ENCODE assay signal across 14 cellular contexts in genomic region chr4:11698846-11699590, GRCh38.
DNase-seq lines count a peak whose midpoint lies in the region; ATAC-seq, FAIRE-seq and TF ChIP-seq lines count a peak whose summit lies in the region.
"Had no signal": no experiment of that assay in that cellular context is flagged by ENCODE, and none has a peak within 500 bp of the region (broad histone marks: within the 10 kb centered on the region; RNA-seq: fewer than 3 reads in every experiment).

No MANE protein-coding gene starts in this region.

- WGBS in spleen, 5 donors = 55 to 63% (median 57%) methylated on average over 5 of the region's 5 CpGs

- H3K27me3 ChIP-seq in HCT116 (ENCODE audit: insufficient read depth, low read length) = no peaks in the 10 kb centered on the region
- no peaks in the 10 kb centered on the region for H3K27me3 ChIP-seq in osteoblast (ENCODE audit: insufficient read depth, low read length)
- no peaks in the 10 kb centered on the region for H3K27me3 ChIP-seq in spleen (replicated peaks in 1 of 7)
- H3K27me3 ChIP-seq: cardiac muscle cell, stomach had no signal

- TSS peak; percentile 78 for BruUV-seq in HCT116 (replicated peaks; lab: Mats Ljungman, UMichigan)

- H3K4me3 ChIP-seq in HCT116 (replicated peaks in 1 of 2; ENCODE audit: low read depth in 1 of 2, low read length in 2 of 2) (peak overlapping the region in 1 of 2 experiments; percentile 3; a peak in 1 of 4 replicates), osteoblast (ENCODE audit: insufficient read depth, low read length) (no peak overlapping the region), spleen (no peak overlapping the region)
- H3K4me3 ChIP-seq: cardiac muscle cell, K562, stomach had no signal

- ATAC-seq in HCT116 = peak; percentile 87
- ATAC-seq in esophagus mucosa = peak; percentile 80
- ATAC-seq in GM19395 (IDR thresholded peaks at IDR 0.05; ENCODE audit: unreplicated experiment) = no peak
- ATAC-seq: K562 had no signal

- H3K9me3 ChIP-seq in HCT116 (ENCODE audit: control insufficient read depth in 1 of 2, insufficient read depth in 1 of 2, low read depth in 1 of 2, low read length in 2 of 2) = peaks cover 3 to 4% of the 10 kb centered on the region in 2 experiments; a peak in 3 of 4 replicates
- no peaks in the 10 kb centered on the region for H3K9me3 ChIP-seq in osteoblast (ENCODE audit: low read depth, low read length)
- H3K9me3 ChIP-seq in spleen = peaks cover 0 to 8% (median 4%) of the 10 kb centered on the region in 8 donors

- H4K20me1 ChIP-seq in HCT116 (ENCODE audit: insufficient read depth) (no peaks in the 10 kb centered on the region), osteoblast (ENCODE audit: insufficient read depth, low read length) (no peaks in the 10 kb centered on the region)

- intact Hi-C loops in HCT116 (cut with micrococcal nuclease) = loop anchor here (1.0 to 2.0 kb wide), 3 partner anchors 64 to 270 kb away; no protein-coding TSS in a partner anchor
- intact Hi-C loops in spleen (cut with DNase I; ENCODE audit: low total_unique reads) = no loop called here

- no peak for TF ChIP-seq CTCF in HCT116 (IDR thresholded peaks at IDR 0.05 in 2 of 3, conservative IDR thresholded peaks at IDR 0.05 in 1 of 3; ENCODE audit: borderline replicate concordance in 1 of 3, insufficient read depth in 1 of 3, low read depth in 2 of 3, low read length in 2 of 3)
- TF ChIP-seq CTCF in osteoblast (IDR thresholded peaks at IDR 0.05; ENCODE audit: extremely low read depth, low read depth, low read length) = no peak
- no peak for TF ChIP-seq CTCF in spleen (IDR thresholded peaks at IDR 0.05 in 8 of 11, conservative IDR thresholded peaks at IDR 0.05 in 3 of 11)

- peaks cover 0 to 7% of the 10 kb centered on the region in 2 experiments; a peak in 2 of 4 replicates for H3K36me3 ChIP-seq in HCT116 (ENCODE audit: control insufficient read depth in 1 of 2, insufficient read depth in 2 of 2, low read length in 2 of 2)
- H3K36me3 ChIP-seq in osteoblast (ENCODE audit: insufficient read depth, low read length) = no peaks in the 10 kb centered on the region
- H3K36me3 ChIP-seq in spleen = no peaks in the 10 kb centered on the region
- H3K36me3 ChIP-seq: cardiac muscle cell, stomach had no signal

- CTCF ChIA-PET in HCT116 (lab: Charles Lee) = interaction anchor here (0.9 to 1.6 kb wide), 3 partner anchors 8 to 73 kb away, joined by 3 to 4 read pairs (median 3); no protein-coding TSS in a partner anchor

- TF ChIP-seq RAD21 in HCT116 (IDR thresholded peaks at IDR 0.05; ENCODE audit: low read depth) = peak; percentile 37; the same call in 1 of the 2 replicates

- H3K9me2 ChIP-seq in HCT116 (ENCODE audit: insufficient read depth) = no peaks in the 10 kb centered on the region

- POLR2A ChIA-PET in HCT116 (lab: Charles Lee) = interaction anchor here (0.6 to 2.2 kb wide), 12 partner anchors 9 to 192 kb away, joined by 3 to 14 read pairs (median 4); no protein-coding TSS in a partner anchor

- RAD21 ChIA-PET in HCT116 (lab: Charles Lee; ENCODE audit: low non-redundant PET in 1 of 2, low total read pairs in 2 of 2, uncharacterized antibody in 2 of 2, unreplicated experiment in 2 of 2) = interaction anchor here in 1 of 2 experiments (0.9 kb wide), 1 partner anchor 74 kb away, joined by 4 read pairs; no protein-coding TSS in a partner anchor

- FAIRE-seq in RCC 7860 (lab: Jason Lieb, UNC) (peak; percentile 95), HTR-8/SVneo (lab: Jason Lieb, UNC) (no peak)
- FAIRE-seq: K562 had no signal

- DNase-seq in HCT116 (ENCODE audit: low read depth, low spot score) (peak; percentile 95), RCC 7860 (ENCODE audit: low spot score) (peak; percentile 89), osteoblast (ENCODE audit: insufficient read length, low spot score, missing footprints) (peak; percentile 41), HTR-8/SVneo (ENCODE audit: insufficient read length, low spot score) (no peak), spleen (no peak)
- no peak for DNase-seq in stimulated activated CD4-positive, alpha-beta T cell treated with anti-CD3 and anti-CD28 coated beads, Interleukin-2, amount 100 ng/mL, for 24 hours
- DNase-seq: activated CD4-positive, CD25-positive, alpha-beta regulatory T cell treated with anti-CD3 and anti-CD28 coated beads, Interleukin-2, amount 50 U/mL, for 72 hours; COR-L47; stomach had no signal

- H3K9ac ChIP-seq in HCT116 (ENCODE audit: low read length) = peak overlapping the region; percentile 72
- H3K9ac ChIP-seq: parathyroid adenoma had no signal

- H3K79me2 ChIP-seq in HCT116 (ENCODE audit: insufficient read depth, low read length) = no peaks in the 10 kb centered on the region; the same call in 1 of the 2 replicates
- no peaks in the 10 kb centered on the region for H3K79me2 ChIP-seq in osteoblast (ENCODE audit: insufficient read depth, low read length)
- H3K79me2 ChIP-seq: parathyroid adenoma had no signal

- TF ChIP-seq POLR2A in HCT116 (IDR thresholded peaks at IDR 0.05; ENCODE audit: borderline replicate concordance, extremely low read depth, insufficient read depth, insufficient read length) = peak; percentile 22
- TF ChIP-seq POLR2A in spleen (IDR thresholded peaks at IDR 0.05) = no peak

- H3K27ac ChIP-seq in HCT116 (ENCODE audit: low read depth, low read length) (peak overlapping the region; percentile 97), osteoblast (ENCODE audit: low read depth, low read length) (peak overlapping the region; percentile 6), spleen (no peak overlapping the region)
- H3K27ac ChIP-seq: cardiac muscle cell, parathyroid adenoma, stomach had no signal

- peaks cover 51 to 81% of the 10 kb centered on the region in 2 experiments for H3K4me1 ChIP-seq in HCT116 (ENCODE audit: control insufficient read depth in 1 of 2, insufficient read depth in 2 of 2, low read length in 2 of 2)
- H3K4me1 ChIP-seq in osteoblast (ENCODE audit: insufficient read depth, low read length) = peaks cover 41% of the 10 kb centered on the region
- H3K4me1 ChIP-seq in spleen = no peaks in the 10 kb centered on the region
- H3K4me1 ChIP-seq: parathyroid adenoma had no signal

- H3K4me2 ChIP-seq in HCT116 (ENCODE audit: low read length) (peak overlapping the region; percentile 63), osteoblast (ENCODE audit: insufficient read depth, low read length) (peak overlapping the region; percentile 28)

- H2AFZ ChIP-seq in HCT116 (ENCODE audit: low read depth, low read length, poor library complexity, severe bottlenecking) (no peak overlapping the region), osteoblast (ENCODE audit: low read length) (no peak overlapping the region)
- H2AFZ ChIP-seq: parathyroid adenoma had no signal

TF ChIP-seq in HCT116, 20 proteins besides CTCF, POLR2A, EP300 and RAD21 (continues in another document):
- TF ChIP-seq YY1 (IDR thresholded peaks at IDR 0.05; ENCODE audit: extremely low read depth, insufficient replicate concordance, low read depth, low read length) (peak; percentile 83), JUND (IDR thresholded peaks at IDR 0.05) (peak; percentile 89), FOSL1 (IDR thresholded peaks at IDR 0.05; ENCODE audit: low read depth) (peak; percentile 92), ZNF274 (IDR thresholded peaks at IDR 0.05; ENCODE audit: low read depth, low read length) (no peak), SRF (IDR thresholded peaks at IDR 0.05; ENCODE audit: low read depth) (peak; percentile 73), ATF3 (IDR thresholded peaks at IDR 0.05) (peak; percentile 64; the same call in 1 of the 2 replicates), CEBPB (IDR thresholded peaks at IDR 0.05; ENCODE audit: low read depth) (peak; percentile 96), MAX (IDR thresholded peaks at IDR 0.05) (peak; percentile 37; the same call in 1 of the 2 replicates), POLR2AphosphoS5 (IDR thresholded peaks at IDR 0.05; ENCODE audit: low read depth, low read length) (peak; percentile 77), ZFX (IDR thresholded peaks at IDR 0.05) (no peak), REST (IDR thresholded peaks at IDR 0.05; ENCODE audit: low read depth) (no peak), EGR1 (IDR thresholded peaks at IDR 0.05; ENCODE audit: low read depth) (peak; percentile 14; the same call in 1 of the 2 replicates), TCF7L2 (IDR thresholded peaks at IDR 0.05; ENCODE audit: borderline replicate concordance, extremely low read depth, insufficient read depth, insufficient read length) (peak; percentile 80)

Comparison
In these comparisons a context has a peak if more than half of its experiments do, and no peak if none do; other contexts are left out.
1. DNase-seq: peak in HCT116 (single experiment), RCC 7860 (single experiment) and osteoblast (single experiment); none in stimulated activated CD4-positive, alpha-beta T cell treated with anti-CD3 and anti-CD28 coated beads, Interleukin-2, amount 100 ng/mL, for 24 hours (0 of 2), HTR-8/SVneo (single experiment) and spleen (single experiment).
2. H3K27ac ChIP-seq: peak in HCT116 (single experiment) and osteoblast (single experiment); none in spleen (0 of 8).